ENCODE assay signal across 21 cellular contexts in the genomic region with DNA sequence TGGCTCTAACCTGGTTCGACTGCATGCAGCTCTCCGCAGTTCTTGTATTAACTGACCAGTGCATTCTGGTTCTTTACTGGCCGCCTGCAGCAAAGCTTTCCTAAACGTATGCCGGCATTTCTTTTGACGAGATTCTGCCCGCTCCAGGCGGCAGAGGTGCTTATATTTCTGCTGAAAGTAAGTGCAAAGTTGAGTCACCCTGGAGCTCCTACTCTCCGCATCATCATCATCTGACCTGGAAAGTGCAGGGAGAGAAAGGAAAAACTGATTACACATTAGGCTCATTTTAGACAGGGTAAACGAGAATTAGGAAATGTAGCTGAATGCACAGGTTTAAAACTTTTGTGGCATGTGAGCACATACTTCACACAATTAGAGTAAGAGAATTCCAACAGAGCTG.
"Had no signal": no experiment of that assay in that cellular context is flagged by ENCODE, and none has a peak within 500 bp of the region (broad histone marks: within the 10 kb centered on the region; RNA-seq: fewer than 3 reads in every experiment).

No MANE protein-coding gene starts in this region.

- H3K36me3 ChIP-seq: prostate gland had no signal

- H3K27me3 Mint-ChIP-seq: stimulated activated naive CD8-positive, alpha-beta T cell treated with anti-CD3 and anti-CD28 coated beads, Interleukin-15, Interleukin-2, amounts not matched to agents 100 ng/mL and 50 ng/mL, for 24 hours had no signal

- H3K27me3 ChIP-seq: ascending aorta, esophagus squamous epithelium, hepatocyte, right lobe of liver, transverse colon had no signal

- H3K4me1 ChIP-seq: ascending aorta, prostate gland, transverse colon had no signal

- H3K27ac ChIP-seq: ascending aorta, esophagus squamous epithelium, hepatocyte, prostate gland, right lobe of liver, transverse colon had no signal

- H3K4me3 Mint-ChIP-seq: nephron; stimulated activated naive CD8-positive, alpha-beta T cell treated with anti-CD3 and anti-CD28 coated beads, Interleukin-15, Interleukin-2, amounts not matched to agents 100 ng/mL and 50 ng/mL, for 24 hours; T-helper 1 cell treated with Interleukin-12 subunit alpha and Interleukin-12 subunit beta and Interleukin-4 antibody, amounts not matched to agents 30 μg/mL and 1 μg/mL, for 36 hours had no signal

- H3K9me3 ChIP-seq: ascending aorta, esophagus squamous epithelium, prostate gland, right lobe of liver had no signal

- DNase-seq: activated CD4-positive, CD25-positive, alpha-beta regulatory T cell treated with anti-CD3 and anti-CD28 coated beads, Interleukin-2, amount 50 U/mL, for 72 hours; activated naive CD4-positive, alpha-beta T cell treated with Interleukin-2 at 50 U/mL for 16 hours; activated T-cell treated with anti-CD3 and anti-CD28 coated beads for 4 hours; cerebellar nuclear complex; cortex of kidney; effector CD4-positive, alpha-beta T cell; esophagus squamous epithelium; midbrain; right lobe of liver; small intestine; stimulated activated CD4-positive, alpha-beta T cell treated with anti-CD3 and anti-CD28 coated beads, Interleukin-15, amount 100 ng/mL, for 24 hours; stimulated activated CD4-positive, alpha-beta T cell treated with anti-CD3 and anti-CD28 coated beads, Interleukin-2, amount 100 ng/mL, for 48 hours; transverse colon had no signal

- H3K27ac Mint-ChIP-seq: nephron; stimulated activated naive CD8-positive, alpha-beta T cell treated with anti-CD3 and anti-CD28 coated beads, Interleukin-15, Interleukin-2, amounts not matched to agents 100 ng/mL and 50 ng/mL, for 24 hours; T-helper 1 cell treated with Interleukin-12 subunit alpha and Interleukin-12 subunit beta and Interleukin-4 antibody, amounts not matched to agents 30 μg/mL and 1 μg/mL, for 36 hours had no signal

- H3K4me1 Mint-ChIP-seq: nephron had no signal

- FAIRE-seq: bronchial epithelial cell, islet of Langerhans, small intestine had no signal

- H3K4me3 ChIP-seq: ascending aorta, esophagus squamous epithelium, hepatocyte, prostate gland, right lobe of liver, transverse colon had no signal
